17 cellular contexts compared by ENCODE assay signal in genomic region chr14:96145116-96145864, GRCh38. TPM values are rescaled to one million over a fixed set of nuclear protein-coding genes. Genes with fewer than 3 reads are reported as not detected.
A peak's percentile ranks its signal among the peaks of the same experiment; 100 is the strongest.
DNase-seq lines count a peak whose midpoint lies in the region; ATAC-seq and TF ChIP-seq lines count a peak whose summit lies in the region.
"Had no signal": no experiment of that assay in that cellular context is flagged by ENCODE, and none has a peak within 500 bp of the region (broad histone marks: within the 10 kb centered on the region; RNA-seq: fewer than 3 reads in every experiment).

No MANE protein-coding gene starts in this region.

- no CpG with 5 or more reads among the region's 6 CpGs for WGBS in IMR-90 (ENCODE audit: extremely low coverage in 2 of 2, insufficient read length in 1 of 2), 2 experiments

- no peaks in the 10 kb centered on the region for H3K36me3 Mint-ChIP-seq in activated CD4-positive, alpha-beta memory T cell treated with anti-CD3 and anti-CD28 coated beads, Interleukin-2, amount 10 ng/mL, durations not matched to agents 7 days and 5 days (ENCODE audit: low read depth)
- H3K36me3 Mint-ChIP-seq in activated naive CD8-positive, alpha-beta T cell treated with anti-CD3 and anti-CD28 coated beads, Interleukin-2, amount 50 U/mL, for 24 hours (ENCODE audit: low read depth), result no peaks in the 10 kb centered on the region

- peak overlapping the region; percentile 99 for H4K5ac ChIP-seq in IMR-90 (ENCODE audit: low read depth, low read length)

- H3K14ac ChIP-seq in IMR-90 (replicated peaks; ENCODE audit: low read depth, low read length), result peak overlapping the region; percentile 75

- H3K23ac ChIP-seq in IMR-90 (ENCODE audit: low read depth, low read length), result peak overlapping the region; percentile 89

- H3K4me3 Mint-ChIP-seq in activated CD4-positive, alpha-beta memory T cell treated with anti-CD3 and anti-CD28 coated beads, Interleukin-2, amount 10 ng/mL, durations not matched to agents 7 days and 5 days, result no peak overlapping the region
- H3K4me3 Mint-ChIP-seq in activated naive CD8-positive, alpha-beta T cell treated with anti-CD3 and anti-CD28 coated beads, Interleukin-2, amount 50 U/mL, for 24 hours, result no peak overlapping the region
- H3K4me3 Mint-ChIP-seq: activated CD4-positive, alpha-beta T cell treated with anti-CD3 and anti-CD28 coated beads, Interleukin-2, amount 10 ng/mL, durations not matched to agents 7 days and 5 days had no signal

- H3K9me3 ChIP-seq in IMR-90 (ENCODE audit: control insufficient read depth, insufficient read depth, low read length) (no peaks in the 10 kb centered on the region), mucosa of rectum (ENCODE audit: control insufficient read depth in 2 of 2, low read length in 2 of 2) (peaks cover 0 to 4% of the 10 kb centered on the region in 2 donors), uterus (no peaks in the 10 kb centered on the region)

- H3K27ac ChIP-seq in IMR-90 (ENCODE audit: insufficient read depth, low read length) (peak overlapping the region; percentile 98), cingulate gyrus (ENCODE audit: low read depth, low read length) (peak overlapping the region; percentile 21), mucosa of rectum (ENCODE audit: low read depth in 2 of 2, low read length in 2 of 2) (peak overlapping the region; percentile 19 to 44), uterus (peak overlapping the region; percentile 27 to 61)
- H3K27ac ChIP-seq: HL-60, SK-N-MC had no signal

- H3K4me1 ChIP-seq in IMR-90 (ENCODE audit: control insufficient read depth, insufficient read depth, low read length) (peaks cover 13% of the 10 kb centered on the region), mucosa of rectum (ENCODE audit: control insufficient read depth in 2 of 2, insufficient read depth in 2 of 2, low read length in 2 of 2) (no peaks in the 10 kb centered on the region), uterus (no peaks in the 10 kb centered on the region)

- in situ Hi-C loops in IMR-90 (cut with MboI; ENCODE audit: low sequenced_read_pairs), result no loop called here

- H2BK120ac ChIP-seq in IMR-90 (ENCODE audit: low read depth, low read length), result peak overlapping the region; percentile 98

- peak overlapping the region; percentile 91 for H3K56ac ChIP-seq in IMR-90 (ENCODE audit: extremely low read depth, insufficient read depth, low read length)

- H3K4me1 Mint-ChIP-seq in activated CD4-positive, alpha-beta memory T cell treated with anti-CD3 and anti-CD28 coated beads, Interleukin-2, amount 10 ng/mL, durations not matched to agents 7 days and 5 days, result no peaks in the 10 kb centered on the region
- no peaks in the 10 kb centered on the region for H3K4me1 Mint-ChIP-seq in activated naive CD8-positive, alpha-beta T cell treated with anti-CD3 and anti-CD28 coated beads, Interleukin-2, amount 50 U/mL, for 24 hours
- H3K4me1 Mint-ChIP-seq: activated CD4-positive, alpha-beta T cell treated with anti-CD3 and anti-CD28 coated beads, Interleukin-2, amount 10 ng/mL, durations not matched to agents 7 days and 5 days had no signal

- peak overlapping the region; percentile 98 for H4K91ac ChIP-seq in IMR-90 (ENCODE audit: insufficient read depth, low read depth, low read length)

- no peak for TF ChIP-seq CTCF in IMR-90 (conservative IDR thresholded peaks at IDR 0.05; ENCODE audit: low read depth, low read length)
- no peak for TF ChIP-seq CTCF in uterus (IDR thresholded peaks at IDR 0.05)

- peak overlapping the region; percentile 74 for H2AFZ ChIP-seq in IMR-90 (replicated peaks; ENCODE audit: low read length, poor library complexity)

- H3K9ac ChIP-seq in IMR-90 (ENCODE audit: low read depth, low read length) (peak overlapping the region; percentile 80), mucosa of rectum (ENCODE audit: low read depth in 1 of 2, low read length in 2 of 2) (no peak overlapping the region)

- peak overlapping the region; percentile 94 for H2AK5ac ChIP-seq in IMR-90 (ENCODE audit: low read depth, low read length)

- peak overlapping the region; percentile 78 for H3K4me2 ChIP-seq in IMR-90 (ENCODE audit: low read depth, low read length)

- peak overlapping the region; percentile 11 for H2AK9ac ChIP-seq in IMR-90 (replicated peaks; ENCODE audit: low read depth, low read length, poor library complexity)

- peak; percentile 86 for ATAC-seq in IMR-90 (ENCODE audit: low read depth)
- ATAC-seq in activated naive CD8-positive, alpha-beta T cell treated with anti-CD3 and anti-CD28 coated beads, Interleukin-2, amount 50 U/mL, for 24 hours, result no peak

- no peaks in the 10 kb centered on the region for H3K27me3 ChIP-seq in IMR-90 (ENCODE audit: control insufficient read depth, insufficient read depth, low read length)
- H3K27me3 ChIP-seq in mucosa of rectum (ENCODE audit: control insufficient read depth in 2 of 2, insufficient read depth in 2 of 2, low read length in 2 of 2), result no peaks in the 10 kb centered on the region
- H3K27me3 ChIP-seq in uterus, result no peaks in the 10 kb centered on the region

- H3K4me3 ChIP-seq in IMR-90 (ENCODE audit: insufficient read depth, low read depth, low read length), result peak overlapping the region; percentile 4; the same call in 1 of the 2 replicates
- no peak overlapping the region for H3K4me3 ChIP-seq in mucosa of rectum (ENCODE audit: low read length in 2 of 2)
- no peak overlapping the region for H3K4me3 ChIP-seq in uterus
- H3K4me3 ChIP-seq: SK-N-MC had no signal

- H3K9me1 ChIP-seq in IMR-90 (ENCODE audit: insufficient read depth, low read length), result peaks cover 1% of the 10 kb centered on the region; the same call in 1 of the 2 replicates

- peak overlapping the region; percentile 99 for H2BK20ac ChIP-seq in IMR-90 (ENCODE audit: low read depth, low read length)

- H4K20me1 ChIP-seq in IMR-90 (ENCODE audit: insufficient read depth, low read length), result no peaks in the 10 kb centered on the region

- intact Hi-C loops in IMR-90 (cut with micrococcal nuclease), result loop anchor here (2.0 kb wide), 2 partner anchors 40 to 60 kb away; partner anchors contain the start of gene BDKRB2
- intact Hi-C loops in uterus (cut with DNase I; ENCODE audit: low total_unique reads), result no loop called here

- H2BK5ac ChIP-seq in IMR-90 (ENCODE audit: low read depth, low read length, poor library complexity, severe bottlenecking), result peak overlapping the region; percentile 98

- peak overlapping the region; percentile 97 for H3K4ac ChIP-seq in IMR-90 (ENCODE audit: low read depth, low read length)

- dilution Hi-C loops in IMR-90 (cut with HindIII; ENCODE audit: low sequenced_read_pairs, unreplicated experiment), result no loop called here

- peak overlapping the region; percentile 100 for H3K18ac ChIP-seq in IMR-90 (ENCODE audit: low read depth, low read length)

- no peak overlapping the region for H3K27ac Mint-ChIP-seq in activated CD4-positive, alpha-beta memory T cell treated with anti-CD3 and anti-CD28 coated beads, Interleukin-2, amount 10 ng/mL, durations not matched to agents 7 days and 5 days
- H3K27ac Mint-ChIP-seq in activated naive CD8-positive, alpha-beta T cell treated with anti-CD3 and anti-CD28 coated beads, Interleukin-2, amount 50 U/mL, for 24 hours, result no peak overlapping the region
- H3K27ac Mint-ChIP-seq: activated CD4-positive, alpha-beta T cell treated with anti-CD3 and anti-CD28 coated beads, Interleukin-2, amount 10 ng/mL, durations not matched to agents 7 days and 5 days had no signal

- BruUV-seq in IMR-90 (replicated peaks; lab: Mats Ljungman, UMichigan), result no TSS peak

- H3K27me3 Mint-ChIP-seq in activated CD4-positive, alpha-beta memory T cell treated with anti-CD3 and anti-CD28 coated beads, Interleukin-2, amount 10 ng/mL, durations not matched to agents 7 days and 5 days, result peaks cover 2% of the 10 kb centered on the region
- peaks cover 6% of the 10 kb centered on the region for H3K27me3 Mint-ChIP-seq in activated naive CD8-positive, alpha-beta T cell treated with anti-CD3 and anti-CD28 coated beads, Interleukin-2, amount 50 U/mL, for 24 hours
- H3K27me3 Mint-ChIP-seq: activated CD4-positive, alpha-beta T cell treated with anti-CD3 and anti-CD28 coated beads, Interleukin-2, amount 10 ng/mL, durations not matched to agents 7 days and 5 days had no signal

- POLR2A ChIA-PET in IMR-90 (lab: Charles Lee; ENCODE audit: unreplicated experiment), result interaction anchor here (0.6 to 1.2 kb wide), 6 partner anchors 8 to 115 kb away, joined by 3 to 7 read pairs (median 4); no protein-coding TSS in a partner anchor
- POLR2A ChIA-PET in activated CD4-positive, alpha-beta memory T cell treated with anti-CD3 and anti-CD28 coated beads, Interleukin-2, amount 10 ng/mL, durations not matched to agents 7 days and 5 days (lab: Charles Lee), result no interaction called here

- CTCF ChIA-PET in IMR-90 (lab: Yijun Ruan, JAX), result interaction anchor here (0.7 to 2.0 kb wide), 6 partner anchors 14 to 147 kb away, joined by 3 to 8 read pairs (median 4); no protein-coding TSS in a partner anchor
- CTCF ChIA-PET in activated CD4-positive, alpha-beta memory T cell treated with anti-CD3 and anti-CD28 coated beads, Interleukin-2, amount 10 ng/mL, durations not matched to agents 7 days and 5 days (lab: Charles Lee), result interaction anchor here (1.2 kb wide), 1 partner anchor 151 kb away, joined by 3 read pairs; no protein-coding TSS in a partner anchor

- 0 out of 2 replicates have a peak, but pooled peaks have one; percentile 22 for TF ChIP-seq RAD21 in IMR-90 (IDR thresholded peaks at IDR 0.05; ENCODE audit: low read length)

- H3K36me3 ChIP-seq in IMR-90 (ENCODE audit: control insufficient read depth, insufficient read depth, low read length) (no peaks in the 10 kb centered on the region), mucosa of rectum (ENCODE audit: control insufficient read depth in 2 of 2, insufficient read depth in 2 of 2, low read length in 2 of 2) (no peaks in the 10 kb centered on the region), uterus (no peaks in the 10 kb centered on the region)

- H3K9me3 Mint-ChIP-seq in activated CD4-positive, alpha-beta memory T cell treated with anti-CD3 and anti-CD28 coated beads, Interleukin-2, amount 10 ng/mL, durations not matched to agents 7 days and 5 days, result peaks cover 2% of the 10 kb centered on the region
- no peaks in the 10 kb centered on the region for H3K9me3 Mint-ChIP-seq in activated naive CD8-positive, alpha-beta T cell treated with anti-CD3 and anti-CD28 coated beads, Interleukin-2, amount 50 U/mL, for 24 hours
- H3K9me3 Mint-ChIP-seq: activated CD4-positive, alpha-beta T cell treated with anti-CD3 and anti-CD28 coated beads, Interleukin-2, amount 10 ng/mL, durations not matched to agents 7 days and 5 days had no signal

- DNase-seq in IMR-90 (peak; percentile 91), uterus (no peak), NCI-H146 (lab: John Stamatoyannopoulos, UW) (no peak)
- DNase-seq in activated CD4-positive, alpha-beta memory T cell treated with anti-CD3 and anti-CD28 coated beads, Interleukin-2, amount 10 ng/mL, durations not matched to agents 7 days and 5 days, result no peak
- DNase-seq in stimulated activated naive CD4-positive, alpha-beta T cell (lab: John Stamatoyannopoulos, UW), result no peak
- no peak for DNase-seq in activated naive CD8-positive, alpha-beta T cell treated with anti-CD3 and anti-CD28 coated beads, Interleukin-2, amount 50 U/mL, for 24 hours
- DNase-seq: activated CD4-positive, alpha-beta T cell treated with anti-CD3 and anti-CD28 coated beads, Interleukin-2, amount 10 ng/mL, durations not matched to agents 7 days and 5 days; activated gamma-delta T cell; DMS79; NCI-H1048; NCI-H524 treated with DMSO at 0.1 percent for 48 hours; stimulated activated CD4-positive, alpha-beta T cell treated with anti-CD3 and anti-CD28 coated beads, Interleukin-12 subunit alpha, Interleukin-12 subunit beta, amount 100 ng/mL, for 4 hours; stimulated activated CD8-positive, alpha-beta memory T cell treated with anti-CD3 and anti-CD28 coated beads, Interleukin-4, amount 100 ng/mL, for 48 hours had no signal

- peak overlapping the region; percentile 87; the same call in 2 of the 3 replicates for H2BK15ac ChIP-seq in IMR-90 (ENCODE audit: low read depth, low read length)

- no peaks in the 10 kb centered on the region for H3K79me1 ChIP-seq in IMR-90 (ENCODE audit: low read depth in 1 of 2, low read length in 2 of 2)

- peak overlapping the region; percentile 93 to 97 for H4K8ac ChIP-seq in IMR-90 (ENCODE audit: low read depth in 2 of 2, low read length in 2 of 2)

- no peak for TF ChIP-seq POLR2A in IMR-90 (IDR thresholded peaks at IDR 0.05; ENCODE audit: low read depth, low read length)
- no peak for TF ChIP-seq POLR2A in uterus (IDR thresholded peaks at IDR 0.05)

RNA-seq across cellular contexts. Expression of gene BDKRB2, which starts 59.3 kb away (rescaled TPM):
- total RNA-seq in IMR-90 (2012; rRNA removed) (60.5 and 73.1 TPM in 2 replicates), uterus (10 to 100 TPM in 2 of 4 donors, 1 to 10 TPM in 2; 4.4 to 34.6 (median 11.1) TPM)
- polyA plus RNA-seq in IMR-90 (2012; rRNA removed), result 52.1 and 60.9 TPM in 2 replicates
- polyA plus RNA-seq in IMR-90 (2012; cell fraction: cytosol; rRNA removed), result 32.4 and 87.1 TPM in 2 replicates
- polyA plus RNA-seq in IMR-90 (2012; cell fraction: nucleus; rRNA removed; ENCODE audit: low replicate concordance), result 63.4 and 68.9 TPM in 2 replicates
- not detected for total RNA-seq in activated CD4-positive, alpha-beta memory T cell treated with anti-CD3 and anti-CD28 coated beads, Interleukin-2, amount 10 ng/mL, durations not matched to agents 7 days and 5 days
- total RNA-seq: activated CD4-positive, alpha-beta T cell treated with anti-CD3 and anti-CD28 coated beads, Interleukin-2, amount 10 ng/mL, durations not matched to agents 7 days and 5 days had no signal

Comparison
In these comparisons a context has a peak if more than half of its experiments do, and no peak if none do; other contexts are left out.
1. H3K27ac ChIP-seq: peak in every context shown above with its lines; median percentile 98 in IMR-90; 44 in uterus; 32 in mucosa of rectum; 21 in cingulate gyrus.
2. RNA of gene BDKRB2, which starts 59.3 kb away (total RNA-seq): 60.5 to 73.1 TPM in IMR-90 and 4.4 to 34.6 TPM in uterus; not detected in activated CD4-positive, alpha-beta memory T cell treated with anti-CD3 and anti-CD28 coated beads, Interleukin-2, amount 10 ng/mL, durations not matched to agents 7 days and 5 days; every median in the first group is over 4 times any median in the second.